In the genomic region with DNA sequence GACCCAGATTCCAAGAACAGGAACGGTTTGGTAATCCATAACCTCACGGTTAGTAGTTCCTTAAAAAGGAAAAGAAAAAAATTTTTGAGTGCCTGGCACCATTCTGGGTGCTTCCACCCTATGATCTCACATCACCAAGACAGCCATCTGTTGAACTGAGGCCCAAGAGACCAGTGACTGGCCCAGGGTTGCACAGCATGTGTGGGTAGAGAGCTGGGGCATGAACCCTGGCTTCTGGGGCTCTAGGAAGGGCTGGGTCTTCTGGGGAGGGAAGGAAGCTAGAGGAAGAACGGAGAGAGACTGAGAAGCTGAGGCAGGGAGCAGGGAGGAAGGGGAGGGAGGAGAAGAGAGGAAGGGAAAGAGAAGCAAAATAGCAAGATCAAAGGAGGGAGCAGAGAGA, we compare ENCODE assay signal across 19 cellular contexts. TPM values are rescaled to one million over a fixed set of nuclear protein-coding genes. Genes with fewer than 3 reads are reported as not detected.
A peak's percentile ranks its signal among the peaks of the same experiment; 100 is the strongest.
DNase-seq lines count a peak whose midpoint lies in the region; ATAC-seq and TF ChIP-seq lines count a peak whose summit lies in the region.
"Had no signal": no experiment of that assay in that cellular context is flagged by ENCODE, and none has a peak within 500 bp of the region (broad histone marks: within the 10 kb centered on the region; RNA-seq: fewer than 3 reads in every experiment).

No MANE protein-coding gene starts in this region.

- H3K9me2 ChIP-seq in GM23338 (ENCODE audit: insufficient read depth), result 0 out of 2 replicates have a peak, but pooled peaks cover 2% of the 10 kb centered on the region

- H3K9me3 Mint-ChIP-seq in CD14-positive monocyte (peaks cover 0 to 1% (median 0%) of the 10 kb centered on the region in 7 donors), GM23338 (no peaks in the 10 kb centered on the region)
- H3K9me3 Mint-ChIP-seq: CD8-positive, alpha-beta memory T cell had no signal

- intact Hi-C loops in CD14-positive monocyte (cut with micrococcal nuclease) (no loop called here), right cardiac atrium (cut with DNase I) (no loop called here)

- H3K9me3 ChIP-seq in right cardiac atrium (ENCODE audit: control insufficient read depth, low read length), result no peaks in the 10 kb centered on the region
- no peaks in the 10 kb centered on the region for H3K9me3 ChIP-seq in osteoblast (ENCODE audit: low read depth, low read length)

- H3K4me2 ChIP-seq in GM23338, result no peak overlapping the region
- H3K4me2 ChIP-seq in osteoblast (ENCODE audit: insufficient read depth, low read length), result no peak overlapping the region
- H3K4me2 ChIP-seq: PC-9 had no signal

- ATAC-seq in GM23338 (no peak), right cardiac atrium (peak; percentile 25 to 41), HG03135 (IDR thresholded peaks at IDR 0.05; ENCODE audit: unreplicated experiment) (no peak)
- ATAC-seq: GM12878, HCT116 had no signal

- H3K79me2 ChIP-seq in GM23338 (replicated peaks; ENCODE audit: insufficient read depth) (no peaks in the 10 kb centered on the region), osteoblast (ENCODE audit: insufficient read depth, low read length) (no peaks in the 10 kb centered on the region)

- TF ChIP-seq CTCF in CD14-positive monocyte (IDR thresholded peaks at IDR 0.05), result no peak
- no peak for TF ChIP-seq CTCF in GM23338 (conservative IDR thresholded peaks at IDR 0.05; ENCODE audit: low read depth in 2 of 2)
- TF ChIP-seq CTCF in osteoblast (IDR thresholded peaks at IDR 0.05; ENCODE audit: extremely low read depth, low read depth, low read length), result no peak

- DNase-seq in CD14-positive monocyte (ENCODE audit: low spot score) (peak; percentile 45), GM23338 (ENCODE audit: low spot score) (no peak), right cardiac atrium (no peak), osteoblast (ENCODE audit: insufficient read length, low spot score, missing footprints) (peak; percentile 46), LoVo (ENCODE audit: low spot score) (no peak), AML-193 (lab: John Stamatoyannopoulos, UW) (no peak)
- DNase-seq: CD8-positive, alpha-beta memory T cell; GDM1; NCI-H1436; NCI-H2029; NCI-H2171 treated with DMSO at 0.1 percent for 48 hours; NCI-H510A treated with DMSO at 0.1 percent for 48 hours had no signal

- H3K27ac ChIP-seq in GM23338 (ENCODE audit: low read depth) (no peak overlapping the region), right cardiac atrium (ENCODE audit: low read length) (no peak overlapping the region), osteoblast (ENCODE audit: low read depth, low read length) (no peak overlapping the region)
- H3K27ac ChIP-seq: HL-60, PC-9, SK-N-MC had no signal

- H4K20me1 ChIP-seq in GM23338 (replicated peaks; ENCODE audit: insufficient read depth) (no peaks in the 10 kb centered on the region), osteoblast (ENCODE audit: insufficient read depth, low read length) (no peaks in the 10 kb centered on the region)

- H2AFZ ChIP-seq in GM23338, result peak overlapping the region; percentile 74; the same call in 1 of the 2 replicates
- H2AFZ ChIP-seq in osteoblast (ENCODE audit: low read length), result peak overlapping the region; percentile 35
- H2AFZ ChIP-seq: PC-9 had no signal

- H3K36me3 ChIP-seq in GM23338 (ENCODE audit: insufficient read depth) (no peaks in the 10 kb centered on the region), osteoblast (ENCODE audit: insufficient read depth, low read length) (no peaks in the 10 kb centered on the region)

- peak overlapping the region; percentile 47 to 56 for H3K4me3 Mint-ChIP-seq in CD14-positive monocyte
- no peak overlapping the region for H3K4me3 Mint-ChIP-seq in GM23338
- H3K4me3 Mint-ChIP-seq: B cell; CD8-positive, alpha-beta memory T cell had no signal

- H3K27me3 Mint-ChIP-seq in CD14-positive monocyte (ENCODE audit: low read depth in 3 of 3), result no peaks in the 10 kb centered on the region
- H3K27me3 Mint-ChIP-seq in GM23338 (ENCODE audit: insufficient read depth, low read depth, poor library complexity), result peaks cover 9% of the 10 kb centered on the region
- H3K27me3 Mint-ChIP-seq: B cell had no signal

- H3K27ac Mint-ChIP-seq in CD14-positive monocyte, result peak overlapping the region; percentile 80 to 95 (median 90)
- no peak overlapping the region for H3K27ac Mint-ChIP-seq in GM23338

- H3F3A ChIP-seq in GM23338 (replicated peaks; ENCODE audit: low read depth), result no peaks in the 10 kb centered on the region

- WGBS in right cardiac atrium, result 51% methylated on average over 3 of the region's 3 CpGs

- H3K27me3 ChIP-seq in GM23338 (ENCODE audit: insufficient read depth) (no peaks in the 10 kb centered on the region), right cardiac atrium (ENCODE audit: control insufficient read depth, insufficient read depth) (no peaks in the 10 kb centered on the region), osteoblast (ENCODE audit: insufficient read depth, low read length) (no peaks in the 10 kb centered on the region)

- H3K4me1 Mint-ChIP-seq in CD14-positive monocyte (peaks cover 37% of the 10 kb centered on the region), GM23338 (peaks cover 3% of the 10 kb centered on the region; the same call in 2 of the 3 replicates)

- peaks cover 30 to 54% of the 10 kb centered on the region in 2 donors for H3K36me3 Mint-ChIP-seq in CD14-positive monocyte
- no peaks in the 10 kb centered on the region for H3K36me3 Mint-ChIP-seq in GM23338 (ENCODE audit: low read depth)
- H3K36me3 Mint-ChIP-seq: CD8-positive, alpha-beta memory T cell had no signal

- no peaks in the 10 kb centered on the region for H3K4me1 ChIP-seq in GM23338 (ENCODE audit: insufficient read depth)
- no peaks in the 10 kb centered on the region for H3K4me1 ChIP-seq in right cardiac atrium (ENCODE audit: control insufficient read depth, insufficient read depth, low read length)
- H3K4me1 ChIP-seq in osteoblast (ENCODE audit: insufficient read depth, low read length), result no peaks in the 10 kb centered on the region

- H3K4me3 ChIP-seq in GM23338, result no peak overlapping the region
- no peak overlapping the region for H3K4me3 ChIP-seq in right cardiac atrium (ENCODE audit: low read length)
- no peak overlapping the region for H3K4me3 ChIP-seq in osteoblast (ENCODE audit: insufficient read depth, low read length)
- H3K4me3 ChIP-seq: GM12878, PC-9, SK-N-MC had no signal

TF ChIP-seq in GM23338, 12 proteins besides CTCF, POLR2A, EP300 and RAD21 (continues in another document):
- TF ChIP-seq POLR2AphosphoS5 (IDR thresholded peaks at IDR 0.05; ENCODE audit: low read depth) (no peak), EZH2 (IDR thresholded peaks at IDR 0.05; ENCODE audit: low read depth, unreplicated experiment) (no peak)
- TF ChIP-seq, protein P1, sequence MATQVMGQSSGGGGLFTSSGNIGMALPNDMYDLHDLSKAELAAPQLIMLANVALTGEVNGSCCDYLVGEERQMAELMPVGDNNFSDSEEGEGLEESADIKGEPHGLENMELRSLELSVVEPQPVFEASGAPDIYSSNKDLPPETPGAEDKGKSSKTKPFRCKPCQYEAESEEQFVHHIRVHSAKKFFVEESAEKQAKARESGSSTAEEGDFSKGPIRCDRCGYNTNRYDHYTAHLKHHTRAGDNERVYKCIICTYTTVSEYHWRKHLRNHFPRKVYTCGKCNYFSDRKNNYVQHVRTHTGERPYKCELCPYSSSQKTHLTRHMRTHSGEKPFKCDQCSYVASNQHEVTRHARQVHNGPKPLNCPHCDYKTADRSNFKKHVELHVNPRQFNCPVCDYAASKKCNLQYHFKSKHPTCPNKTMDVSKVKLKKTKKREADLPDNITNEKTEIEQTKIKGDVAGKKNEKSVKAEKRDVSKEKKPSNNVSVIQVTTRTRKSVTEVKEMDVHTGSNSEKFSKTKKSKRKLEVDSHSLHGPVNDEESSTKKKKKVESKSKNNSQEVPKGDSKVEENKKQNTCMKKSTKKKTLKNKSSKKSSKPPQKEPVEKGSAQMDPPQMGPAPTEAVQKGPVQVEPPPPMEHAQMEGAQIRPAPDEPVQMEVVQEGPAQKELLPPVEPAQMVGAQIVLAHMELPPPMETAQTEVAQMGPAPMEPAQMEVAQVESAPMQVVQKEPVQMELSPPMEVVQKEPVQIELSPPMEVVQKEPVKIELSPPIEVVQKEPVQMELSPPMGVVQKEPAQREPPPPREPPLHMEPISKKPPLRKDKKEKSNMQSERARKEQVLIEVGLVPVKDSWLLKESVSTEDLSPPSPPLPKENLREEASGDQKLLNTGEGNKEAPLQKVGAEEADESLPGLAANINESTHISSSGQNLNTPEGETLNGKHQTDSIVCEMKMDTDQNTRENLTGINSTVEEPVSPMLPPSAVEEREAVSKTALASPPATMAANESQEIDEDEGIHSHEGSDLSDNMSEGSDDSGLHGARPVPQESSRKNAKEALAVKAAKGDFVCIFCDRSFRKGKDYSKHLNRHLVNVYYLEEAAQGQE (IDR thresholded peaks at IDR 0.05; ENCODE audit: unreplicated experiment), result no peak

RNA-seq across cellular contexts. Expression of a gene that starts 4.8 kb away (rescaled TPM):
- polyA plus RNA-seq in CD14-positive monocyte (100 to 1,000 TPM; 156 to 223 TPM), GM23338 (2016; fragmentation: Nextera tagmentation; extraction: Ambion mirVana) (0.19 and 0.23 TPM in 2 replicates), right cardiac atrium (5.9 TPM)
- not detected in 2 replicates for total RNA-seq in GM23338 (2014; rRNA removed; shearing (Covaris generic))
- total RNA-seq in right cardiac atrium (10 to 100 TPM; 11.6 to 24.1 (median 18.6) TPM), osteoblast (not detected in 2 replicates)
- total RNA-seq: PC-9 had no signal
- polyA plus RNA-seq: CD8-positive, alpha-beta memory T cell had no signal

RNA-seq across cellular contexts. Expression of a gene that starts 25.3 kb away (rescaled TPM):
- polyA plus RNA-seq in CD14-positive monocyte (1 to 10 TPM; 4.8 to 5.9 TPM), GM23338 (2016; fragmentation: Nextera tagmentation; extraction: Ambion mirVana) (15.8 TPM in 2 replicates), right cardiac atrium (61.6 TPM)
- 32.7 TPM in 2 replicates for total RNA-seq in GM23338 (2014; rRNA removed; shearing (Covaris generic))
- total RNA-seq in right cardiac atrium (10 to 100 TPM; 41.7 to 46.6 (median 44.9) TPM), osteoblast (52.5 and 78.9 TPM in 2 replicates)

RNA-seq across cellular contexts. Expression of a gene that starts 30.6 kb away (rescaled TPM):
- polyA plus RNA-seq in CD14-positive monocyte, result under 1 TPM in 1 of 2 donors, not detected in 1; 0.03 TPM
- not detected in 2 replicates for total RNA-seq in GM23338 (2014; rRNA removed; shearing (Covaris generic))
- polyA plus RNA-seq in GM23338 (2016; fragmentation: Nextera tagmentation; extraction: Ambion mirVana), result 0.24 TPM in 1 of 2 replicates, not detected in the other
- 1,000 to 10,000 TPM in 3 of 4 donors, 100 to 1,000 TPM in 1; 953 to 1,924 (median 1,412) TPM for total RNA-seq in right cardiac atrium
- polyA plus RNA-seq in right cardiac atrium, result 1,009 TPM
- total RNA-seq in osteoblast, result not detected in 2 replicates
- total RNA-seq: CD8-positive, alpha-beta memory T cell; GM12878; PC-9 had no signal
- polyA plus RNA-seq: CD8-positive, alpha-beta memory T cell had no signal

RNA-seq across cellular contexts. Expression of a gene that starts 43.1 kb away (rescaled TPM):
- polyA plus RNA-seq in CD14-positive monocyte, result 10 to 100 TPM; 89.5 to 97.4 TPM
- total RNA-seq in GM23338 (2014; rRNA removed; shearing (Covaris generic)), result 147 and 149 TPM in 2 replicates
- polyA plus RNA-seq in GM23338 (2016; fragmentation: Nextera tagmentation; extraction: Ambion mirVana), result 173 and 190 TPM in 2 replicates
- total RNA-seq in right cardiac atrium, result 100 to 1,000 TPM; 122 to 162 (median 155) TPM
- 170 TPM for polyA plus RNA-seq in right cardiac atrium
- total RNA-seq in osteoblast, result 121 and 124 TPM in 2 replicates

Comparison
In these comparisons a context has a peak if more than half of its experiments do, and no peak if none do; other contexts are left out.
1. DNase-seq: peak in CD14-positive monocyte (single experiment) and osteoblast (single experiment); none in GM23338 (single experiment), right cardiac atrium (0 of 3), LoVo (single experiment) and AML-193 (0 of 2).
2. ATAC-seq: peak in right cardiac atrium (2 of 2); none in GM23338 (single experiment) and HG03135 (single experiment).
3. RNA of a gene that starts 30.6 kb away (total RNA-seq): 953 to 1,924 TPM in right cardiac atrium; not detected in GM23338 and not detected in osteoblast; every median in the first group is over 100 times any median in the second.